ENCODE assay signal across 14 cellular contexts in genomic region chr14:69324341-69324931, GRCh38.
DNase-seq lines count a peak whose midpoint lies in the region; ATAC-seq and TF ChIP-seq lines count a peak whose summit lies in the region.
"Had no signal": no experiment of that assay in that cellular context is flagged by ENCODE, and none has a peak within 500 bp of the region (broad histone marks: within the 10 kb centered on the region; RNA-seq: fewer than 3 reads in every experiment).

No MANE protein-coding gene starts in this region.

- H3K36me3 Mint-ChIP-seq in activated naive CD4-positive, alpha-beta T cell treated with anti-CD3 and anti-CD28 coated beads, Interleukin-2, amount 10 ng/mL, durations not matched to agents 7 days and 5 days = no peaks in the 10 kb centered on the region
- H3K36me3 Mint-ChIP-seq: CD4-positive, CD25-positive, alpha-beta regulatory T cell; IgD-negative memory B cell had no signal

- H3K27ac Mint-ChIP-seq in activated naive CD4-positive, alpha-beta T cell treated with anti-CD3 and anti-CD28 coated beads, Interleukin-2, amount 10 ng/mL, durations not matched to agents 7 days and 5 days = no peak overlapping the region
- H3K27ac Mint-ChIP-seq: CD4-positive, CD25-positive, alpha-beta regulatory T cell; IgD-negative memory B cell had no signal

- no peak overlapping the region for H3K18ac ChIP-seq in mesenchymal stem cell (ENCODE audit: low read depth in 1 of 2, low read length in 2 of 2)

- no peak overlapping the region for H2BK5ac ChIP-seq in mesenchymal stem cell (ENCODE audit: low read depth, low read length, poor library complexity, severe bottlenecking)

- H2BK120ac ChIP-seq in mesenchymal stem cell (ENCODE audit: low read depth, low read length) = no peak overlapping the region

- TF ChIP-seq POLR2A in Peyer's patch (IDR thresholded peaks at IDR 0.05) = no peak
- TF ChIP-seq POLR2A in suprapubic skin (IDR thresholded peaks at IDR 0.05) = no peak
- no peak for TF ChIP-seq POLR2A in adrenal gland (IDR thresholded peaks at IDR 0.05)

- 96% methylated on average over 8 of the region's 9 CpGs for WGBS in mesenchymal stem cell
- 100% methylated on average over 3 of the region's 9 CpGs for WGBS in suprapubic skin
- 94 to 97% (median 96%) methylated on average over 7 to 9 of the region's 9 CpGs for WGBS in adrenal gland, 4 donors

- no peak for TF ChIP-seq EP300 in suprapubic skin (IDR thresholded peaks at IDR 0.05)

- H3K36me3 ChIP-seq in Peyer's patch (no peaks in the 10 kb centered on the region), mesenchymal stem cell (ENCODE audit: control insufficient read depth in 1 of 2, insufficient read depth in 2 of 2, low read depth in 1 of 2, low read length in 2 of 2) (peaks cover 3 to 14% of the 10 kb centered on the region in 2 experiments), suprapubic skin (no peaks in the 10 kb centered on the region), adrenal gland (replicated peaks in 1 of 2) (no peaks in the 10 kb centered on the region)

- H3K27me3 ChIP-seq in Peyer's patch (no peaks in the 10 kb centered on the region), mesenchymal stem cell (ENCODE audit: control insufficient read depth in 1 of 2, insufficient read depth in 1 of 2, low read length in 2 of 2) (peaks cover 0 to 23% of the 10 kb centered on the region in 2 experiments), suprapubic skin (no peaks in the 10 kb centered on the region), adrenal gland (no peaks in the 10 kb centered on the region)

- peak overlapping the region in 1 of 2 experiments; percentile 61 for H3K14ac ChIP-seq in mesenchymal stem cell (ENCODE audit: low read length in 2 of 2)

- H3K27me3 Mint-ChIP-seq in activated naive CD4-positive, alpha-beta T cell treated with anti-CD3 and anti-CD28 coated beads, Interleukin-2, amount 10 ng/mL, durations not matched to agents 7 days and 5 days = peaks cover 10% of the 10 kb centered on the region
- H3K27me3 Mint-ChIP-seq: CD4-positive, CD25-positive, alpha-beta regulatory T cell had no signal

- H3K4me1 Mint-ChIP-seq in activated naive CD4-positive, alpha-beta T cell treated with anti-CD3 and anti-CD28 coated beads, Interleukin-2, amount 10 ng/mL, durations not matched to agents 7 days and 5 days = no peaks in the 10 kb centered on the region
- H3K4me1 Mint-ChIP-seq: CD4-positive, CD25-positive, alpha-beta regulatory T cell; IgD-negative memory B cell had no signal

- H2AFZ ChIP-seq in mesenchymal stem cell (ENCODE audit: low read depth, low read length) = no peak overlapping the region

- H2BK15ac ChIP-seq in mesenchymal stem cell (ENCODE audit: low read depth, poor library complexity, severe bottlenecking) = no peak overlapping the region

- intact Hi-C loops in adrenal gland (cut with DNase I) = no loop called here

- H3K4ac ChIP-seq in mesenchymal stem cell (ENCODE audit: low read depth in 1 of 2, low read length in 2 of 2) = no peak overlapping the region

- H3K4me3 Mint-ChIP-seq in activated naive CD4-positive, alpha-beta T cell treated with anti-CD3 and anti-CD28 coated beads, Interleukin-2, amount 10 ng/mL, durations not matched to agents 7 days and 5 days = no peak overlapping the region
- H3K4me3 Mint-ChIP-seq: CD4-positive, CD25-positive, alpha-beta regulatory T cell had no signal

- H4K91ac ChIP-seq in mesenchymal stem cell (ENCODE audit: low read length) = peak overlapping the region; percentile 71

- H3K27ac ChIP-seq in Peyer's patch (no peak overlapping the region), mesenchymal stem cell (ENCODE audit: low read length, poor library complexity, severe bottlenecking) (no peak overlapping the region), suprapubic skin (no peak overlapping the region), adrenal gland (no peak overlapping the region)
- H3K27ac ChIP-seq: A549 had no signal

- no peak overlapping the region for H2BK12ac ChIP-seq in mesenchymal stem cell (ENCODE audit: low read length in 2 of 2)

- H3K4me2 ChIP-seq in mesenchymal stem cell (ENCODE audit: low read length, poor library complexity, severe bottlenecking) = no peak overlapping the region
- H3K4me2 ChIP-seq: A549 had no signal

- H3K9me3 ChIP-seq in Peyer's patch = no peaks in the 10 kb centered on the region
- H3K9me3 ChIP-seq in mesenchymal stem cell (ENCODE audit: control insufficient read depth, low read length) = no peaks in the 10 kb centered on the region
- no peaks in the 10 kb centered on the region for H3K9me3 ChIP-seq in suprapubic skin
- H3K9me3 ChIP-seq in adrenal gland (replicated peaks in 1 of 3) = no peaks in the 10 kb centered on the region
- H3K9me3 ChIP-seq: A549 had no signal

- CTCF ChIA-PET in activated naive CD4-positive, alpha-beta T cell treated with anti-CD3 and anti-CD28 coated beads, Interleukin-2, amount 10 ng/mL, durations not matched to agents 7 days and 5 days (lab: Charles Lee) = no interaction called here

- no peak overlapping the region for H2AK5ac ChIP-seq in mesenchymal stem cell (ENCODE audit: low read length, severe bottlenecking)

- no peak overlapping the region for H4K8ac ChIP-seq in mesenchymal stem cell (ENCODE audit: low read length)

- no peak overlapping the region for H3K4me3 ChIP-seq in Peyer's patch
- no peak overlapping the region for H3K4me3 ChIP-seq in mesenchymal stem cell (ENCODE audit: insufficient read depth in 1 of 2, low read depth in 1 of 2, low read length in 2 of 2)
- H3K4me3 ChIP-seq in suprapubic skin = no peak overlapping the region
- no peak overlapping the region for H3K4me3 ChIP-seq in adrenal gland
- H3K4me3 ChIP-seq: A549, GM12878 had no signal

- no peak for TF ChIP-seq CTCF in Peyer's patch (IDR thresholded peaks at IDR 0.05)
- no peak for TF ChIP-seq CTCF in suprapubic skin (IDR thresholded peaks at IDR 0.05)
- no peak for TF ChIP-seq CTCF in adrenal gland (IDR thresholded peaks at IDR 0.05)

- H3K9me3 Mint-ChIP-seq in activated naive CD4-positive, alpha-beta T cell treated with anti-CD3 and anti-CD28 coated beads, Interleukin-2, amount 10 ng/mL, durations not matched to agents 7 days and 5 days = no peaks in the 10 kb centered on the region
- H3K9me3 Mint-ChIP-seq: IgD-negative memory B cell had no signal

- peak; percentile 5 for DNase-seq in activated naive CD4-positive, alpha-beta T cell treated with anti-CD3 and anti-CD28 coated beads, Interleukin-2, amount 10 ng/mL, durations not matched to agents 7 days and 5 days
- DNase-seq in activated naive CD4-positive, alpha-beta T cell (lab: John Stamatoyannopoulos, UW) = no peak
- peak in 2 of 3 donors; percentile 32 to 35 for DNase-seq in Peyer's patch
- DNase-seq in mesenchymal stem cell = no peak
- peak; percentile 46 to 67 for DNase-seq in suprapubic skin (ENCODE audit: low spot score in 2 of 2)
- no peak for DNase-seq in adrenal gland
- DNase-seq: CD4-positive, CD25-positive, alpha-beta regulatory T cell; NCI-H1930; NCI-H510A had no signal

- no peak overlapping the region for H3K23ac ChIP-seq in mesenchymal stem cell (ENCODE audit: low read length in 2 of 2)

- ATAC-seq in GM19324 (IDR thresholded peaks at IDR 0.05; ENCODE audit: low FRiP score, unreplicated experiment) (no peak), GM21390 (IDR thresholded peaks at IDR 0.05; ENCODE audit: unreplicated experiment) (no peak)
- ATAC-seq: GM12878 had no signal

- H3K4me1 ChIP-seq in Peyer's patch (no peaks in the 10 kb centered on the region), mesenchymal stem cell (ENCODE audit: control insufficient read depth, insufficient read depth, low read depth, low read length) (no peaks in the 10 kb centered on the region), suprapubic skin (peaks cover 7% of the 10 kb centered on the region), adrenal gland (replicated peaks in 1 of 2) (no peaks in the 10 kb centered on the region)
- H3K4me1 ChIP-seq: A549 had no signal

- no peaks in the 10 kb centered on the region for H3K79me1 ChIP-seq in mesenchymal stem cell (replicated peaks; ENCODE audit: low read length, poor library complexity, severe bottlenecking)

- H3K9ac ChIP-seq in mesenchymal stem cell (ENCODE audit: low read length) = no peak overlapping the region

Comparison
In these comparisons a context has a peak if more than half of its experiments do, and no peak if none do; other contexts are left out.
1. DNase-seq: peak in activated naive CD4-positive, alpha-beta T cell treated with anti-CD3 and anti-CD28 coated beads, Interleukin-2, amount 10 ng/mL, durations not matched to agents 7 days and 5 days (single experiment), Peyer's patch (2 of 3) and suprapubic skin (2 of 2); none in activated naive CD4-positive, alpha-beta T cell (0 of 4), mesenchymal stem cell (single experiment) and adrenal gland (0 of 7).